15 cellular contexts compared by ENCODE assay signal in genomic region chr17:50258647-50259483, GRCh38. TPM values are rescaled to one million over a fixed set of nuclear protein-coding genes. Genes with fewer than 3 reads are reported as not detected.
A peak's percentile ranks its signal among the peaks of the same experiment; 100 is the strongest.
DNase-seq lines count a peak whose midpoint lies in the region; ATAC-seq, FAIRE-seq and TF ChIP-seq lines count a peak whose summit lies in the region.
"Had no signal": no experiment of that assay in that cellular context is flagged by ENCODE, and none has a peak within 500 bp of the region (broad histone marks: within the 10 kb centered on the region; RNA-seq: fewer than 3 reads in every experiment).

No MANE protein-coding gene starts in this region.

- TF ChIP-seq POLR2A in GM12891 (IDR thresholded peaks at IDR 0.05; ENCODE audit: low read depth, low read length), result no peak

- no peak for FAIRE-seq in GM12891 (lab: Jason Lieb, UNC)

- H3K4me3 ChIP-seq in heart right ventricle, result no peak overlapping the region
- no peak overlapping the region for H3K4me3 ChIP-seq in smooth muscle cell
- H3K4me3 ChIP-seq: neural progenitor cell had no signal

- no peaks in the 10 kb centered on the region for H3K36me3 ChIP-seq in heart right ventricle
- H3K36me3 ChIP-seq in smooth muscle cell (ENCODE audit: low read depth), result no peaks in the 10 kb centered on the region
- H3K36me3 ChIP-seq: neural progenitor cell had no signal

- peak overlapping the region; percentile 67 for H3K4me2 ChIP-seq in smooth muscle cell
- H3K4me2 ChIP-seq: neural progenitor cell had no signal

- H3K27me3 Mint-ChIP-seq in WTC11 (ENCODE audit: low read depth), result no peaks in the 10 kb centered on the region; the same call in none of the 2 replicates

- H3K9ac ChIP-seq in smooth muscle cell (ENCODE audit: low read depth), result no peak overlapping the region
- H3K9ac ChIP-seq: neural progenitor cell had no signal

- no peaks in the 10 kb centered on the region for H3F3A ChIP-seq in smooth muscle cell (ENCODE audit: low read depth)

- H2AFZ ChIP-seq in smooth muscle cell (ENCODE audit: low read depth), result no peak overlapping the region

- POLR2A ChIA-PET in WTC11 (lab: Charles Lee), result interaction anchor here (1.5 kb wide), 1 partner anchor 50 kb away, joined by 3 read pairs; no protein-coding TSS in a partner anchor

- peaks cover 0 to 32% (median 19%) of the 10 kb centered on the region in 7 donors for H3K27me3 ChIP-seq in heart right ventricle
- H3K27me3 ChIP-seq in smooth muscle cell (ENCODE audit: low read depth), result no peaks in the 10 kb centered on the region
- H3K27me3 ChIP-seq: neural progenitor cell had no signal

- intact Hi-C loops in heart right ventricle (cut with DNase I), result no loop called here

- H3K27ac ChIP-seq in heart right ventricle, result peak overlapping the region in 3 of 10 donors; percentile 15 to 70 (median 34)
- H3K27ac ChIP-seq in smooth muscle cell (ENCODE audit: low read depth), result peak overlapping the region; percentile 73
- H3K27ac ChIP-seq: neural progenitor cell had no signal

- WGBS in heart right ventricle, 2 donors, result 58 to 60% methylated on average over 14 of the region's 14 CpGs
- 43% methylated on average over 14 of the region's 14 CpGs for WGBS in smooth muscle cell (ENCODE audit: low lambda C conversion rate)

- CTCF ChIA-PET in WTC11 (lab: Charles Lee), result interaction anchor here (1.3 kb wide), 1 partner anchor 59 kb away, joined by 4 read pairs; no protein-coding TSS in a partner anchor

- H3K9me3 Mint-ChIP-seq in WTC11, result no peaks in the 10 kb centered on the region
- H3K9me3 Mint-ChIP-seq: CD4-positive, alpha-beta memory T cell; central memory CD8-positive, alpha-beta T cell; neural progenitor cell had no signal

- no peaks in the 10 kb centered on the region for H3K36me3 Mint-ChIP-seq in WTC11
- H3K36me3 Mint-ChIP-seq: CD4-positive, alpha-beta memory T cell; neural progenitor cell had no signal

- no peak for TF ChIP-seq CTCF in WTC11 (IDR thresholded peaks at IDR 0.05)
- TF ChIP-seq CTCF in heart right ventricle (IDR thresholded peaks at IDR 0.05), result no peak
- TF ChIP-seq CTCF in smooth muscle cell (IDR thresholded peaks at IDR 0.05; ENCODE audit: borderline replicate concordance, insufficient read depth, poor library complexity, severe bottlenecking), result no peak

- H4K20me1 ChIP-seq in smooth muscle cell (ENCODE audit: low read depth), result no peaks in the 10 kb centered on the region

- no peak for ATAC-seq in WTC11
- peak in 6 of 8 donors; percentile 32 to 69 (median 49) for ATAC-seq in heart right ventricle
- ATAC-seq in stimulated activated naive CD8-positive, alpha-beta T cell treated with anti-CD3 and anti-CD28 coated beads, Interleukin-15, Interleukin-2, amounts not matched to agents 100 U/mL and 50 U/mL, for 24 hours, result no peak
- ATAC-seq: esophagus mucosa had no signal

- peaks cover 9% of the 10 kb centered on the region for H3K4me1 Mint-ChIP-seq in WTC11
- H3K4me1 Mint-ChIP-seq: CD4-positive, alpha-beta memory T cell; central memory CD8-positive, alpha-beta T cell had no signal

- peaks cover 5% of the 10 kb centered on the region for H3K79me2 ChIP-seq in smooth muscle cell (ENCODE audit: low read depth)

- H3K4me1 ChIP-seq in heart right ventricle (peaks cover 0 to 22% (median 4%) of the 10 kb centered on the region in 9 donors), smooth muscle cell (ENCODE audit: low read depth) (peaks cover 17% of the 10 kb centered on the region)

- H3K9me3 ChIP-seq in heart right ventricle (no peaks in the 10 kb centered on the region), smooth muscle cell (replicated peaks; ENCODE audit: low read depth) (no peaks in the 10 kb centered on the region)

- H3K27ac Mint-ChIP-seq in WTC11, result no peak overlapping the region
- H3K27ac Mint-ChIP-seq: CD4-positive, alpha-beta memory T cell; neural progenitor cell had no signal

- no peak overlapping the region for H3K4me3 Mint-ChIP-seq in WTC11
- H3K4me3 Mint-ChIP-seq: CD4-positive, alpha-beta memory T cell; central memory CD8-positive, alpha-beta T cell; neural progenitor cell had no signal

- DNase-seq in GM12891 (ENCODE audit: insufficient read length, low spot score) (peak; percentile 5), WTC11 (ENCODE audit: low spot score) (no peak), heart right ventricle (no peak), smooth muscle cell (lab: John Stamatoyannopoulos, UW; ENCODE audit: unreplicated experiment) (no peak), DMS79 treated with DMSO at 0.1 percent for 48 hours (lab: John Stamatoyannopoulos, UW) (no peak), DMS114 treated with DMSO at 0.1 percent for 48 hours (lab: John Stamatoyannopoulos, UW; ENCODE audit: unreplicated experiment) (no peak), NCI-H510A treated with DMSO at 0.1 percent for 48 hours (lab: John Stamatoyannopoulos, UW) (no peak)
- DNase-seq in stimulated activated naive CD8-positive, alpha-beta T cell treated with anti-CD3 and anti-CD28 coated beads, Interleukin-15, Interleukin-2, amounts not matched to agents 100 U/mL and 50 U/mL, for 24 hours, result no peak
- DNase-seq: activated CD4-positive, alpha-beta T cell treated with anti-CD3 and anti-CD28 coated beads for 1 hour; CD4-positive, alpha-beta memory T cell; GOT3; NCI-H748 treated with DMSO at 0.1 percent for 48 hours had no signal

TF ChIP-seq in GM12891, 5 proteins besides CTCF, POLR2A, EP300 and RAD21:
- TF ChIP-seq POU2F2 (IDR thresholded peaks at IDR 0.05; ENCODE audit: low read depth, low read length), result no peak
- TF ChIP-seq POLR2AphosphoS5 (IDR thresholded peaks at IDR 0.05; ENCODE audit: low read depth, low read length), result no peak
- no peak for TF ChIP-seq SPI1 (IDR thresholded peaks at IDR 0.05; ENCODE audit: low read depth, low read length)
- no peak for TF ChIP-seq TAF1 (IDR thresholded peaks at IDR 0.05; ENCODE audit: low read depth, low read length)
- no peak for TF ChIP-seq PAX5 (IDR thresholded peaks at IDR 0.05; ENCODE audit: insufficient read depth, low read length, severe bottlenecking)

TF ChIP-seq in WTC11, 78 proteins besides CTCF, POLR2A, EP300 and RAD21:
- TF ChIP-seq GTF2I (CRISPR knock-in tag; conservative IDR thresholded peaks at IDR 0.05), result peak; percentile 81
- TF ChIP-seq ZNF281 (CRISPR knock-in tag; IDR thresholded peaks at IDR 0.05), result no peak

RNA-seq across cellular contexts. Expression of gene TMEM92, which starts 15.4 kb away (rescaled TPM):
- polyA plus RNA-seq in GM12891 (2012; ENCODE audit: low read depth, missing spikeins), result 0.14 TPM
- total RNA-seq in WTC11 (2021), result 9.8 to 10.4 TPM (median 10.3 TPM) in 3 replicates
- total RNA-seq in heart right ventricle, result not detected
- under 1 TPM in 1 of 2 donors, not detected in 1; 0.04 TPM for polyA plus RNA-seq in heart right ventricle
- 1.9 and 7.4 TPM in 2 replicates for total RNA-seq in smooth muscle cell
- polyA plus RNA-seq in smooth muscle cell, result 4.8 and 14.4 TPM in 2 replicates
- total RNA-seq: CD4-positive, alpha-beta memory T cell had no signal
- polyA plus RNA-seq: CD4-positive, alpha-beta memory T cell had no signal

RNA-seq across cellular contexts. Expression of gene COL1A1, which starts 57.4 kb away (rescaled TPM):
- 6.1 TPM for polyA plus RNA-seq in GM12891 (2012; ENCODE audit: low read depth, missing spikeins)
- total RNA-seq in WTC11 (2021) (46.1 to 52.1 TPM (median 50.4 TPM) in 3 replicates), heart right ventricle (100 to 1,000 TPM in 1 of 10 donors, 10 to 100 TPM in 9; 31.7 to 455 (median 45.9) TPM), smooth muscle cell (3,848 and 4,141 TPM in 2 replicates)
- polyA plus RNA-seq in heart right ventricle (10 to 100 TPM; 30.2 to 81.5 TPM), smooth muscle cell (18,306 and 25,649 TPM in 2 replicates)
- polyA plus RNA-seq: CD4-positive, alpha-beta memory T cell had no signal

Comparison
In these comparisons a context has a peak if more than half of its experiments do, and no peak if none do; other contexts are left out.
1. ATAC-seq: peak in heart right ventricle (6 of 8); none in WTC11 (single experiment) and stimulated activated naive CD8-positive, alpha-beta T cell treated with anti-CD3 and anti-CD28 coated beads, Interleukin-15, Interleukin-2, amounts not matched to agents 100 U/mL and 50 U/mL, for 24 hours (single experiment).